Comparison of ENCODE assay signal across 8 cellular contexts in the genomic region with DNA sequence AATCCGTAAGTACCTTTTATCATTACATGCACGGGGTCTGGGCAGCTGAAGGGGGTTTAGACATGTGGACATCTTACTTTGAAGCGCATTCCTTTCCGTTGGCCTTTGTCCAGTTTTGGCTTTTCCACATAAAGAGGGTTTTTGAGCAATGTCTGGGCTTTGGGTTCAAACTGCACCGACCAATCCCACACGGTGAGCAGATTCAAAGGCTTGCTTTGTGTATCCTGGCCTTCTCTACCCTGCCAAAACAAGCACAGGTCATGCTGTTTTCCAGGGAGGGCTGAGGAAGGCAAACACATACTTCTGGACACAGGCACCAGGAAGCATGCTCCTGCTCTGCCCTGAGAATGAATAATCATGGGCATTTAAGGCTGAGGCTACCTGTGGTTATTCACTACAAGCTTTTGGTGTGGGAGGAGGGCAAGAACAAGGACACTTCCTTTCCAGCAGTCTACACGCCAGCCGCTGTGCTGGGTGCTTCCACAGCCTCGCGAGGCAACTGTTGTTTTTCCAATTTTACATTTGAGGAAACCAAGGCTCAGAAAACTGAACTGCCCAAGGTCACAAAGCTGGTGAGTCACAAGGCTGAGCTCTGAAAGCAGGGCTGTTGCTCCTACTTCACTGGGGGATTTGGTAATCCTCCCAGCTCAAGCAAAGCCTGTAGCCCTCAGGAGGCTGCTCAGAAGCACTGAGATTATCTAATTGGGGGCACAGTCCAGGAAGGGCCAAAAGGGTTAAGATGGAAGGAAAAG. TPM values are rescaled to one million over a fixed set of nuclear protein-coding genes. Genes with fewer than 3 reads are reported as not detected.
DNase-seq lines count a peak whose midpoint lies in the region; ATAC-seq and TF ChIP-seq lines count a peak whose summit lies in the region.

No MANE protein-coding gene starts in this region.

- peak overlapping the region in 1 of 2 donors; percentile 46 for H3K4me3 Mint-ChIP-seq in CD14-positive monocyte
- H3K4me3 Mint-ChIP-seq in natural killer cell treated with Interleukin-12 subunit alpha and Interleukin-12 subunit beta and Interleukin-15 and Interleukin-18, amount 100 ng/mL, for 72 hours, result no peak overlapping the region
- no peak overlapping the region for H3K4me3 Mint-ChIP-seq in activated CD4-positive, alpha-beta T cell treated with anti-CD3 and anti-CD28 coated beads, Interleukin-2, amount 10 ng/mL, durations not matched to agents 7 days and 5 days

- intact Hi-C loops in CD14-positive monocyte (cut with micrococcal nuclease), result loop anchor here (5.0 to 10.0 kb wide), 5 partner anchors 59 to 381 kb away; partner anchors contain the start of genes GOLPH3 (in 2 of the 2) and MTMR12 (in 2 of the 2)

- POLR2A ChIA-PET in activated CD4-positive, alpha-beta T cell treated with anti-CD3 and anti-CD28 coated beads, Interleukin-2, amount 10 ng/mL, durations not matched to agents 7 days and 5 days (lab: Charles Lee), result no interaction called here

- H3K27me3 Mint-ChIP-seq in CD14-positive monocyte (ENCODE audit: low read depth in 3 of 3), result peaks cover 0 to under 1% (median 0%) of the 10 kb centered on the region in 3 donors
- no peaks in the 10 kb centered on the region for H3K27me3 Mint-ChIP-seq in natural killer cell treated with Interleukin-12 subunit alpha and Interleukin-12 subunit beta and Interleukin-15 and Interleukin-18, amount 100 ng/mL, for 72 hours
- no peaks in the 10 kb centered on the region for H3K27me3 Mint-ChIP-seq in activated CD4-positive, alpha-beta T cell treated with anti-CD3 and anti-CD28 coated beads, Interleukin-2, amount 10 ng/mL, durations not matched to agents 7 days and 5 days

- no peak for ATAC-seq in natural killer cell treated with Interleukin-12 subunit alpha and Interleukin-12 subunit beta and Interleukin-15 and Interleukin-18, amount 100 ng/mL, for 72 hours
- no peak for ATAC-seq in HG03039 (IDR thresholded peaks at IDR 0.05; ENCODE audit: unreplicated experiment)
- ATAC-seq in HG02678 (IDR thresholded peaks at IDR 0.05; ENCODE audit: unreplicated experiment), result no peak

- H3K36me3 Mint-ChIP-seq in CD14-positive monocyte, result peaks cover 47 to 52% of the 10 kb centered on the region in 2 donors
- H3K36me3 Mint-ChIP-seq in natural killer cell treated with Interleukin-12 subunit alpha and Interleukin-12 subunit beta and Interleukin-15 and Interleukin-18, amount 100 ng/mL, for 72 hours, result no peaks in the 10 kb centered on the region
- peaks cover 27% of the 10 kb centered on the region for H3K36me3 Mint-ChIP-seq in activated CD4-positive, alpha-beta T cell treated with anti-CD3 and anti-CD28 coated beads, Interleukin-2, amount 10 ng/mL, durations not matched to agents 7 days and 5 days (ENCODE audit: low read depth)

- peak overlapping the region; percentile 73 to 94 (median 87) for H3K27ac Mint-ChIP-seq in CD14-positive monocyte
- H3K27ac Mint-ChIP-seq in natural killer cell treated with Interleukin-12 subunit alpha and Interleukin-12 subunit beta and Interleukin-15 and Interleukin-18, amount 100 ng/mL, for 72 hours, result peak overlapping the region; percentile 54 to 62
- H3K27ac Mint-ChIP-seq in activated CD4-positive, alpha-beta T cell treated with anti-CD3 and anti-CD28 coated beads, Interleukin-2, amount 10 ng/mL, durations not matched to agents 7 days and 5 days, result no peak overlapping the region

- CTCF ChIA-PET in activated CD4-positive, alpha-beta T cell treated with anti-CD3 and anti-CD28 coated beads, Interleukin-2, amount 10 ng/mL, durations not matched to agents 7 days and 5 days (lab: Charles Lee), result interaction anchor here (1.3 to 5.5 kb wide), 5 partner anchors 9 to 356 kb away, joined by 4 to 47 read pairs (median 13); no protein-coding TSS in a partner anchor

- DNase-seq in CD14-positive monocyte (ENCODE audit: low spot score) (peak; percentile 56), NCI-H82 (lab: John Stamatoyannopoulos, UW) (peak; percentile 75), epithelial cell of esophagus (ENCODE audit: low read depth) (peak; percentile 52)
- no peak for DNase-seq in natural killer cell treated with Interleukin-12 subunit alpha and Interleukin-12 subunit beta and Interleukin-15 and Interleukin-18, amount 100 ng/mL, for 72 hours (ENCODE audit: low spot score)
- DNase-seq in activated CD4-positive, alpha-beta T cell treated with anti-CD3 and anti-CD28 coated beads, Interleukin-2, amount 50 U/mL, for 4 hours, result no peak
- no peak for DNase-seq in activated CD4-positive, alpha-beta T cell treated with anti-CD3 and anti-CD28 coated beads, Interleukin-2, amount 10 ng/mL, durations not matched to agents 7 days and 5 days

- no peak overlapping the region for H3K4me3 ChIP-seq in epithelial cell of esophagus (ENCODE audit: low read length)

- H3K4me1 Mint-ChIP-seq in CD14-positive monocyte, result peaks cover 54% of the 10 kb centered on the region
- H3K4me1 Mint-ChIP-seq in natural killer cell treated with Interleukin-12 subunit alpha and Interleukin-12 subunit beta and Interleukin-15 and Interleukin-18, amount 100 ng/mL, for 72 hours (ENCODE audit: low read depth in 2 of 2), result peaks cover 26 to 36% of the 10 kb centered on the region in 2 donors
- peaks cover 6% of the 10 kb centered on the region for H3K4me1 Mint-ChIP-seq in activated CD4-positive, alpha-beta T cell treated with anti-CD3 and anti-CD28 coated beads, Interleukin-2, amount 10 ng/mL, durations not matched to agents 7 days and 5 days

- no peaks in the 10 kb centered on the region for H3K9me3 Mint-ChIP-seq in CD14-positive monocyte
- H3K9me3 Mint-ChIP-seq in natural killer cell treated with Interleukin-12 subunit alpha and Interleukin-12 subunit beta and Interleukin-15 and Interleukin-18, amount 100 ng/mL, for 72 hours, result no peaks in the 10 kb centered on the region
- H3K9me3 Mint-ChIP-seq in activated CD4-positive, alpha-beta T cell treated with anti-CD3 and anti-CD28 coated beads, Interleukin-2, amount 10 ng/mL, durations not matched to agents 7 days and 5 days, result no peaks in the 10 kb centered on the region

- TF ChIP-seq CTCF in CD14-positive monocyte (IDR thresholded peaks at IDR 0.05), result no peak
- TF ChIP-seq CTCF in epithelial cell of esophagus (IDR thresholded peaks at IDR 0.05; ENCODE audit: insufficient read depth, low read depth, low read length, missing control alignments), result no peak

RNA-seq across cellular contexts. Expression of gene GOLPH3, which starts 59.8 kb away (rescaled TPM):
- polyA plus RNA-seq in CD14-positive monocyte, result 100 to 1,000 TPM; 105 to 108 TPM
- 10 to 100 TPM; 72.5 to 86.7 TPM for total RNA-seq in natural killer cell treated with Interleukin-12 subunit alpha and Interleukin-12 subunit beta and Interleukin-15 and Interleukin-18, amount 100 ng/mL, for 72 hours
- 10 to 100 TPM; 67.3 to 71.3 TPM for total RNA-seq in activated CD4-positive, alpha-beta T cell treated with anti-CD3 and anti-CD28 coated beads, Interleukin-2, amount 10 ng/mL, durations not matched to agents 7 days and 5 days

Comparison
In these comparisons a context has a peak if more than half of its experiments do, and no peak if none do; other contexts are left out.
1. DNase-seq: peak in CD14-positive monocyte (single experiment), NCI-H82 (single experiment) and epithelial cell of esophagus (single experiment); none in natural killer cell treated with Interleukin-12 subunit alpha and Interleukin-12 subunit beta and Interleukin-15 and Interleukin-18, amount 100 ng/mL, for 72 hours (single experiment), activated CD4-positive, alpha-beta T cell treated with anti-CD3 and anti-CD28 coated beads, Interleukin-2, amount 50 U/mL, for 4 hours (0 of 2) and activated CD4-positive, alpha-beta T cell treated with anti-CD3 and anti-CD28 coated beads, Interleukin-2, amount 10 ng/mL, durations not matched to agents 7 days and 5 days (single experiment).